26 cellular contexts compared by ENCODE assay signal in genomic region chr20:15122613-15123012, GRCh38.
"Had no signal": no experiment of that assay in that cellular context is flagged by ENCODE, and none has a peak within 500 bp of the region (broad histone marks: within the 10 kb centered on the region; RNA-seq: fewer than 3 reads in every experiment).

No MANE protein-coding gene starts in this region.

- H3K4me2 ChIP-seq: hepatocyte had no signal

- H3K9me3 ChIP-seq: ascending aorta, breast epithelium, colonic mucosa, esophagus squamous epithelium, gastroesophageal sphincter, heart right ventricle had no signal

- H3K4me1 ChIP-seq: ascending aorta, breast epithelium, colonic mucosa, esophagus squamous epithelium, gastroesophageal sphincter, heart right ventricle had no signal

- H3K27ac ChIP-seq: ascending aorta, breast epithelium, cardiac muscle cell, colonic mucosa, epithelial cell of prostate, esophagus squamous epithelium, gastroesophageal sphincter, heart right ventricle, hepatocyte had no signal

- ATAC-seq: activated CD4-positive, alpha-beta T cell treated with anti-CD3 and anti-CD28 coated beads for 36 hours; activated naive CD4-positive, alpha-beta T cell treated with anti-CD3 and anti-CD28 coated beads, Interleukin-2, amount 50 U/mL, for 72 hours; activated T-cell treated with anti-CD3 and anti-CD28 coated beads, Interleukin-2, amount 50 U/mL, for 72 hours; gastroesophageal sphincter; heart right ventricle had no signal

- H3K27me3 ChIP-seq: ascending aorta, breast epithelium, cardiac muscle cell, colonic mucosa, esophagus squamous epithelium, gastroesophageal sphincter, heart right ventricle, hepatocyte had no signal

- H3K36me3 ChIP-seq: ascending aorta, breast epithelium, cardiac muscle cell, colonic mucosa, esophagus squamous epithelium, gastroesophageal sphincter, heart right ventricle had no signal

- H3K79me2 ChIP-seq: hepatocyte had no signal

- DNase-seq: activated CD4-positive, alpha-beta memory T cell treated with anti-CD3 and anti-CD28 coated beads for 36 hours; activated CD4-positive, alpha-beta T cell treated with anti-CD3 and anti-CD28 coated beads for 36 hours; activated CD4-positive, alpha-beta T cell treated with anti-CD3 and anti-CD28 coated beads, Interleukin-2, amount 10 ng/mL, durations not matched to agents 24 days and 14 days; activated CD4-positive, CD25-positive, alpha-beta regulatory T cell; activated CD4-positive, CD25-positive, alpha-beta regulatory T cell treated with anti-CD3 and anti-CD28 coated beads, Interleukin-2, amount 50 U/mL, for 72 hours; activated CD8-positive, alpha-beta memory T cell treated with anti-CD3 and anti-CD28 coated beads, Interleukin-2, amount 50 U/mL, for 48 hours; activated gamma-delta T cell; activated naive CD4-positive, alpha-beta T cell; activated naive CD4-positive, alpha-beta T cell treated with anti-CD3 and anti-CD28 coated beads, Interleukin-2, amount 10 ng/mL, durations not matched to agents 7 days and 5 days; activated naive CD8-positive, alpha-beta T cell treated with anti-CD3 and anti-CD28 coated beads, Interleukin-2, amount 10 ng/mL, durations not matched to agents 7 days and 5 days; activated T-cell treated with anti-CD3 and anti-CD28 coated beads for 4 hours; activated T-cell treated with anti-CD3 and anti-CD28 coated beads, Interleukin-2, amount 50 U/mL, for 24 hours; activated T-cell treated with anti-CD3 and anti-CD28 coated beads, Interleukin-2, amount 50 U/mL, for 72 hours; central memory CD4-positive, alpha-beta T cell; cerebellar nuclear complex; colonic mucosa; effector CD8-positive, alpha-beta T cell; esophagus squamous epithelium; heart right ventricle had no signal

- H3K4me3 ChIP-seq: ascending aorta, breast epithelium, cardiac muscle cell, colonic mucosa, esophagus squamous epithelium, gastroesophageal sphincter, heart right ventricle, hepatocyte had no signal

- H2AFZ ChIP-seq: hepatocyte had no signal
